ENCODE assay signal across 25 cellular contexts in genomic region chr15:48516125-48516524, GRCh38.
"Had no signal": no experiment of that assay in that cellular context is flagged by ENCODE, and none has a peak within 500 bp of the region (broad histone marks: within the 10 kb centered on the region; RNA-seq: fewer than 3 reads in every experiment).

No MANE protein-coding gene starts in this region.

- H3K4me1 ChIP-seq: breast epithelium, SJCRH30 had no signal

- H3K36me3 ChIP-seq: breast epithelium had no signal

- H3K9me3 Mint-ChIP-seq: activated naive CD4-positive, alpha-beta T cell treated with anti-CD3 and anti-CD28 coated beads, Interleukin-2, amount 50 U/mL, for 24 hours had no signal

- H3K4me1 Mint-ChIP-seq: activated naive CD4-positive, alpha-beta T cell treated with anti-CD3 and anti-CD28 coated beads, Interleukin-2, amount 50 U/mL, for 24 hours; T-helper 17 cell had no signal

- H3K4me3 Mint-ChIP-seq: activated CD8-positive, alpha-beta T cell treated with anti-CD3 and anti-CD28 coated beads, Interleukin-2, amount 10 ng/mL, durations not matched to agents 7 days and 5 days; activated naive CD4-positive, alpha-beta T cell treated with anti-CD3 and anti-CD28 coated beads, Interleukin-2, amount 50 U/mL, for 24 hours; T-helper 17 cell; WTC11 had no signal

- H3K9me3 ChIP-seq: breast epithelium, SJCRH30 had no signal

- H3K4me3 ChIP-seq: breast epithelium, SJCRH30 had no signal

- H3K27me3 ChIP-seq: breast epithelium, SJCRH30 had no signal

- H3K36me3 Mint-ChIP-seq: activated naive CD4-positive, alpha-beta T cell treated with anti-CD3 and anti-CD28 coated beads, Interleukin-2, amount 50 U/mL, for 24 hours; WTC11 had no signal

- H3K27ac Mint-ChIP-seq: activated CD8-positive, alpha-beta T cell treated with anti-CD3 and anti-CD28 coated beads, Interleukin-2, amount 10 ng/mL, durations not matched to agents 7 days and 5 days; activated naive CD4-positive, alpha-beta T cell treated with anti-CD3 and anti-CD28 coated beads, Interleukin-2, amount 50 U/mL, for 24 hours; T-helper 17 cell; WTC11 had no signal

- DNase-seq: activated CD4-positive, alpha-beta T cell treated with anti-CD3 and anti-CD28 coated beads for 48 hours; activated CD4-positive, alpha-beta T cell treated with anti-CD3 and anti-CD28 coated beads, Interleukin-2, amount 50 U/mL, for 4 hours; activated CD4-positive, CD25-positive, alpha-beta regulatory T cell treated with anti-CD3 and anti-CD28 coated beads, Interleukin-2, amount 50 U/mL, for 72 hours; activated CD8-positive, alpha-beta memory T cell treated with anti-CD3 and anti-CD28 coated beads, Interleukin-2, amount 50 U/mL, for 48 hours; activated CD8-positive, alpha-beta T cell treated with anti-CD3 and anti-CD28 coated beads, Interleukin-2, amount 10 ng/mL, durations not matched to agents 7 days and 5 days; activated effector memory CD4-positive, alpha-beta T cell treated with Interleukin-2 at 50 U/mL for 16 hours; activated naive CD4-positive, alpha-beta T cell; activated T-cell treated with anti-CD3 and anti-CD28 coated beads, Interleukin-2, amount 50 U/mL, for 1 hour; aorta; MM.1S; NCI-H1105 treated with DMSO at 0.1 percent for 48 hours; NCI-H1436 treated with DMSO at 0.1 percent for 48 hours; NCI-H187; NCI-H2081; NCI-H2227 treated with DMSO at 0.1 percent for 48 hours; NCI-H526 treated with DMSO at 0.1 percent for 48 hours; NCI-H82; OCI-M1; RPMI8226; SJCRH30; T-helper 17 cell; T-helper 9 cell had no signal

- H3K27me3 Mint-ChIP-seq: activated naive CD4-positive, alpha-beta T cell treated with anti-CD3 and anti-CD28 coated beads, Interleukin-2, amount 50 U/mL, for 24 hours had no signal

- H3K27ac ChIP-seq: SJCRH30 had no signal
